ENCODE assay signal across 8 cellular contexts in genomic region chr10:31319602-31320178, GRCh38. TPM values are rescaled to one million over a fixed set of nuclear protein-coding genes. Genes with fewer than 3 reads are reported as not detected.
DNase-seq lines count a peak whose midpoint lies in the region; ATAC-seq and TF ChIP-seq lines count a peak whose summit lies in the region.

No MANE protein-coding gene starts in this region.

- H3K9ac ChIP-seq in fibroblast of lung (ENCODE audit: insufficient read depth, low read length): peak overlapping the region; percentile 86

- TF ChIP-seq CTCF in WERI-Rb-1 (IDR thresholded peaks at IDR 0.05; ENCODE audit: low read depth, low read length): no peak
- no peak for TF ChIP-seq CTCF in fibroblast of lung (conservative IDR thresholded peaks at IDR 0.05 in 1 of 2, IDR thresholded peaks at IDR 0.05 in 1 of 2; ENCODE audit: low read depth in 1 of 2, low read length in 2 of 2)

- H3K79me2 ChIP-seq in fibroblast of lung (ENCODE audit: control insufficient read depth, insufficient read depth, low read length): peaks cover 76% of the 10 kb centered on the region

- H3K4me1 ChIP-seq in fibroblast of lung (ENCODE audit: control insufficient read depth, extremely low read depth, insufficient read depth, low read length): peaks cover 7% of the 10 kb centered on the region

- peak overlapping the region; percentile 86 for H3K27ac ChIP-seq in WERI-Rb-1
- H3K27ac ChIP-seq in fibroblast of lung (ENCODE audit: insufficient read depth, low read length): peak overlapping the region; percentile 92

- ATAC-seq in GM19023 (IDR thresholded peaks at IDR 0.05; ENCODE audit: unreplicated experiment) (peak; percentile 9), HG02884 (IDR thresholded peaks at IDR 0.05; ENCODE audit: unreplicated experiment) (peak; percentile 6)

- H2AFZ ChIP-seq in fibroblast of lung (ENCODE audit: low read length): no peak overlapping the region

- no peaks in the 10 kb centered on the region for H3K36me3 ChIP-seq in WERI-Rb-1
- no peaks in the 10 kb centered on the region for H3K36me3 ChIP-seq in fibroblast of lung (ENCODE audit: control insufficient read depth, insufficient read depth, low read length)

- H4K20me1 ChIP-seq in fibroblast of lung (ENCODE audit: control insufficient read depth, extremely low read depth, insufficient read depth, low read length): no peaks in the 10 kb centered on the region

- no peak overlapping the region for H3K4me2 ChIP-seq in fibroblast of lung (ENCODE audit: extremely low read depth, insufficient read depth, low read length)

- H3K27me3 ChIP-seq in WERI-Rb-1 (ENCODE audit: insufficient read depth, low read depth, severe bottlenecking): no peaks in the 10 kb centered on the region
- no peaks in the 10 kb centered on the region for H3K27me3 ChIP-seq in fibroblast of lung (ENCODE audit: control insufficient read depth, insufficient read depth, low read length)

- H3K9me3 ChIP-seq in WERI-Rb-1 (ENCODE audit: severe bottlenecking): no peaks in the 10 kb centered on the region
- H3K9me3 ChIP-seq in fibroblast of lung (ENCODE audit: control insufficient read depth, insufficient read depth, low read depth, low read length): no peaks in the 10 kb centered on the region

- H3K4me3 ChIP-seq in WERI-Rb-1 (ENCODE audit: low read depth, low read length): peak overlapping the region; percentile 88
- peak overlapping the region; percentile 73 to 95 (median 86) for H3K4me3 ChIP-seq in fibroblast of lung (replicated peaks in 1 of 4; ENCODE audit: control extremely low read depth in 1 of 4, insufficient read depth in 1 of 4, low read depth in 3 of 4, low read length in 4 of 4)

- DNase-seq in WERI-Rb-1 (peak; percentile 16), fibroblast of lung (ENCODE audit: low read depth in 2 of 2) (no peak), occipital lobe (lab: John Stamatoyannopoulos, UW) (peak; percentile 53), NCI-H146 (lab: John Stamatoyannopoulos, UW) (no peak), globus pallidus (ENCODE audit: low spot score) (no peak), DMS153 treated with DMSO at 0.1 percent for 48 hours (lab: John Stamatoyannopoulos, UW; ENCODE audit: unreplicated experiment) (no peak)

RNA-seq across cellular contexts. Expression of gene ZEB1, which starts 0.7 kb away (rescaled TPM):
- total RNA-seq in fibroblast of lung (172 and 221 TPM in 2 replicates), occipital lobe (76.9 TPM)
- 73.7 and 119 TPM in 2 replicates for polyA plus RNA-seq in fibroblast of lung
- polyA plus RNA-seq in fibroblast of lung (2012): 40.7 and 62.5 TPM in 2 replicates
- polyA minus RNA-seq in fibroblast of lung (ENCODE audit: low replicate concordance): 17.8 and 26.5 TPM in 2 replicates

Comparison
In these comparisons a context has a peak if more than half of its experiments do, and no peak if none do; other contexts are left out.
1. DNase-seq: peak in WERI-Rb-1 (single experiment) and occipital lobe (single experiment); none in fibroblast of lung (0 of 2), NCI-H146 (single experiment), globus pallidus (single experiment) and DMS153 treated with DMSO at 0.1 percent for 48 hours (single experiment).